In genomic region chr17:31488982-31489294, GRCh38 we compare ENCODE assay signal across 9 cellular contexts.
DNase-seq lines count a peak whose midpoint lies in the region; ATAC-seq and TF ChIP-seq lines count a peak whose summit lies in the region.
"Had no signal": no experiment of that assay in that cellular context is flagged by ENCODE, and none has a peak within 500 bp of the region (broad histone marks: within the 10 kb centered on the region; RNA-seq: fewer than 3 reads in every experiment).

No MANE protein-coding gene starts in this region.

- no peaks in the 10 kb centered on the region for H3K27me3 Mint-ChIP-seq in activated naive CD4-positive, alpha-beta T cell treated with anti-CD3 and anti-CD28 coated beads for 36 hours (ENCODE audit: low read depth)

- H3K4me1 Mint-ChIP-seq in activated naive CD4-positive, alpha-beta T cell treated with anti-CD3 and anti-CD28 coated beads for 36 hours (ENCODE audit: low read depth): peaks cover 56% of the 10 kb centered on the region

- H3K36me3 ChIP-seq in tibial artery: no peaks in the 10 kb centered on the region

- H3K27me3 ChIP-seq in tibial artery: peaks cover 0 to 35% of the 10 kb centered on the region in 2 donors

- ATAC-seq in GM18861 (IDR thresholded peaks at IDR 0.05; ENCODE audit: unreplicated experiment): no peak

- intact Hi-C loops in activated naive CD4-positive, alpha-beta T cell treated with anti-CD3 and anti-CD28 coated beads for 36 hours (cut with micrococcal nuclease): loop anchor here (1.0 to 10.0 kb wide), 3 partner anchors 20 to 667 kb away; partner anchors contain the start of genes CRLF3 and NF1
- intact Hi-C loops in lower leg skin (cut with DNase I; ENCODE audit: low total_unique reads) (no loop called here), tibial artery (cut with DNase I; ENCODE audit: low total_unique reads) (no loop called here)

- peak overlapping the region; percentile 46 for H3K4me3 ChIP-seq in lower leg skin (ENCODE audit: low read depth, poor library complexity, severe bottlenecking)
- peak overlapping the region; percentile 47 to 65 for H3K4me3 ChIP-seq in tibial artery

- TF ChIP-seq CTCF in lower leg skin (IDR thresholded peaks at IDR 0.05) (no peak), tibial artery (IDR thresholded peaks at IDR 0.05) (no peak)

- H3K9me3 ChIP-seq in tibial artery: no peaks in the 10 kb centered on the region

- H3K27ac ChIP-seq in angular gyrus (ENCODE audit: low read depth, low read length) (peak overlapping the region; percentile 52), tibial artery (no peak overlapping the region)

- H3K27ac Mint-ChIP-seq in activated naive CD4-positive, alpha-beta T cell treated with anti-CD3 and anti-CD28 coated beads for 36 hours: peak overlapping the region; percentile 73

- no peak for TF ChIP-seq POLR2A in lower leg skin (IDR thresholded peaks at IDR 0.05)

- H3K9me3 Mint-ChIP-seq in activated naive CD4-positive, alpha-beta T cell treated with anti-CD3 and anti-CD28 coated beads for 36 hours: no peaks in the 10 kb centered on the region

- DNase-seq in activated naive CD4-positive, alpha-beta T cell treated with anti-CD3 and anti-CD28 coated beads for 36 hours: no peak
- DNase-seq in activated naive CD4-positive, alpha-beta T cell treated with Interleukin-2 at 50 U/mL for 16 hours: no peak
- no peak for DNase-seq in lower leg skin (ENCODE audit: low spot score in 2 of 2)
- DNase-seq in tibial artery: no peak
- DNase-seq in NCI-H2107 (lab: John Stamatoyannopoulos, UW): no peak
- DNase-seq in A172 (ENCODE audit: low spot score): no peak
- DNase-seq: NCI-H1048 had no signal

- H3K4me3 Mint-ChIP-seq in activated naive CD4-positive, alpha-beta T cell treated with anti-CD3 and anti-CD28 coated beads for 36 hours: peak overlapping the region; percentile 91

- CTCF ChIA-PET in activated naive CD4-positive, alpha-beta T cell treated with anti-CD3 and anti-CD28 coated beads for 36 hours (lab: Charles Lee): interaction anchor here (0.8 to 4.8 kb wide), 4 partner anchors 21 to 54 kb away, joined by 3 to 34 read pairs (median 6); no protein-coding TSS in a partner anchor

- H3K36me3 Mint-ChIP-seq in activated naive CD4-positive, alpha-beta T cell treated with anti-CD3 and anti-CD28 coated beads for 36 hours (ENCODE audit: low read depth): no peaks in the 10 kb centered on the region

- peaks cover 0 to 22% (median 19%) of the 10 kb centered on the region in 4 donors for H3K4me1 ChIP-seq in tibial artery

- WGBS in lower leg skin, 2 donors: 14 to 18% methylated on average over 4 of the region's 4 CpGs
